20 cellular contexts compared by ENCODE assay signal in genomic region chr17:72945468-72945867, GRCh38.
"Had no signal": no experiment of that assay in that cellular context is flagged by ENCODE, and none has a peak within 500 bp of the region (broad histone marks: within the 10 kb centered on the region; RNA-seq: fewer than 3 reads in every experiment).

No MANE protein-coding gene starts in this region.

- DNase-seq: activated CD4-positive, alpha-beta memory T cell treated with anti-CD3 and anti-CD28 coated beads, Interleukin-2, amount 10 ng/mL, durations not matched to agents 7 days and 5 days; activated CD4-positive, alpha-beta T cell treated with anti-CD3 and anti-CD28 coated beads for 48 hours; activated CD4-positive, CD25-positive, alpha-beta regulatory T cell; activated naive CD4-positive, alpha-beta T cell treated with anti-CD3 and anti-CD28 coated beads for 36 hours; activated T-cell treated with anti-CD3 and anti-CD28 coated beads, Interleukin-2, amount 50 U/mL, for 24 hours; cortex of kidney; effector CD4-positive, alpha-beta T cell; heart right ventricle; kidney glomerular epithelial cell; psoas muscle; right cardiac atrium; stimulated activated CD4-positive, alpha-beta T cell treated with anti-CD3 and anti-CD28 coated beads, Interleukin-2, amount 100 ng/mL, for 24 hours; uterus had no signal

- H3K36me3 ChIP-seq: uterus had no signal

- H3K27me3 ChIP-seq: esophagus muscularis mucosa, gastroesophageal sphincter, heart right ventricle, tibial nerve, uterus had no signal

- H3K4me3 Mint-ChIP-seq: activated CD4-positive, alpha-beta memory T cell treated with anti-CD3 and anti-CD28 coated beads, Interleukin-2, amount 10 ng/mL, durations not matched to agents 7 days and 5 days; activated naive CD4-positive, alpha-beta T cell treated with anti-CD3 and anti-CD28 coated beads for 36 hours; activated T-cell treated with anti-CD3 and anti-CD28 coated beads, Interleukin-2, amount 50 U/mL, for 24 hours; memory B cell; neural crest cell; stimulated activated naive CD8-positive, alpha-beta T cell treated with anti-CD3 and anti-CD28 coated beads, Interleukin-15, Interleukin-2, amounts not matched to agents 100 ng/mL and 50 ng/mL, for 24 hours had no signal

- H3K27ac ChIP-seq: esophagus muscularis mucosa, gastroesophageal sphincter, heart right ventricle, psoas muscle, tibial nerve, uterus had no signal

- H3K9me3 Mint-ChIP-seq: activated CD4-positive, alpha-beta memory T cell treated with anti-CD3 and anti-CD28 coated beads, Interleukin-2, amount 10 ng/mL, durations not matched to agents 7 days and 5 days; activated naive CD4-positive, alpha-beta T cell treated with anti-CD3 and anti-CD28 coated beads for 36 hours; activated T-cell treated with anti-CD3 and anti-CD28 coated beads, Interleukin-2, amount 50 U/mL, for 24 hours; activated T-helper 2 cell treated with anti-CD3 and anti-CD28 coated beads, Interferon-gamma antibody, Interleukin-2, Interleukin-4, amounts not matched to agents 10 μg/mL and 5 μg/mL and 100 μg/mL, durations not matched to agents 14 hours and 24 hours and 36 hours; memory B cell; neural crest cell; stimulated activated naive CD8-positive, alpha-beta T cell treated with anti-CD3 and anti-CD28 coated beads, Interleukin-15, Interleukin-2, amounts not matched to agents 100 ng/mL and 50 ng/mL, for 24 hours had no signal

- H3K9me3 ChIP-seq: esophagus muscularis mucosa, gastroesophageal sphincter, heart right ventricle, psoas muscle, tibial nerve, uterus had no signal

- H3K27me3 Mint-ChIP-seq: activated CD4-positive, alpha-beta memory T cell treated with anti-CD3 and anti-CD28 coated beads, Interleukin-2, amount 10 ng/mL, durations not matched to agents 7 days and 5 days; activated T-cell treated with anti-CD3 and anti-CD28 coated beads, Interleukin-2, amount 50 U/mL, for 24 hours; memory B cell; stimulated activated naive CD8-positive, alpha-beta T cell treated with anti-CD3 and anti-CD28 coated beads, Interleukin-15, Interleukin-2, amounts not matched to agents 100 ng/mL and 50 ng/mL, for 24 hours had no signal

- H3K4me3 ChIP-seq: esophagus muscularis mucosa, gastroesophageal sphincter, heart right ventricle, psoas muscle, tibial nerve, uterus had no signal

- H3K27ac Mint-ChIP-seq: activated naive CD4-positive, alpha-beta T cell treated with anti-CD3 and anti-CD28 coated beads for 36 hours; activated T-cell treated with anti-CD3 and anti-CD28 coated beads, Interleukin-2, amount 50 U/mL, for 24 hours; activated T-helper 2 cell treated with anti-CD3 and anti-CD28 coated beads, Interferon-gamma antibody, Interleukin-2, Interleukin-4, amounts not matched to agents 10 μg/mL and 5 μg/mL and 100 μg/mL, durations not matched to agents 14 hours and 24 hours and 36 hours; memory B cell; stimulated activated naive CD8-positive, alpha-beta T cell treated with anti-CD3 and anti-CD28 coated beads, Interleukin-15, Interleukin-2, amounts not matched to agents 100 ng/mL and 50 ng/mL, for 24 hours had no signal

- H3K4me1 Mint-ChIP-seq: activated CD4-positive, alpha-beta memory T cell treated with anti-CD3 and anti-CD28 coated beads, Interleukin-2, amount 10 ng/mL, durations not matched to agents 7 days and 5 days had no signal

- H3K4me1 ChIP-seq: esophagus muscularis mucosa, gastroesophageal sphincter, heart right ventricle, psoas muscle, tibial nerve, uterus had no signal
